Comparison of ENCODE assay signal across 10 cellular contexts in the genomic region with DNA sequence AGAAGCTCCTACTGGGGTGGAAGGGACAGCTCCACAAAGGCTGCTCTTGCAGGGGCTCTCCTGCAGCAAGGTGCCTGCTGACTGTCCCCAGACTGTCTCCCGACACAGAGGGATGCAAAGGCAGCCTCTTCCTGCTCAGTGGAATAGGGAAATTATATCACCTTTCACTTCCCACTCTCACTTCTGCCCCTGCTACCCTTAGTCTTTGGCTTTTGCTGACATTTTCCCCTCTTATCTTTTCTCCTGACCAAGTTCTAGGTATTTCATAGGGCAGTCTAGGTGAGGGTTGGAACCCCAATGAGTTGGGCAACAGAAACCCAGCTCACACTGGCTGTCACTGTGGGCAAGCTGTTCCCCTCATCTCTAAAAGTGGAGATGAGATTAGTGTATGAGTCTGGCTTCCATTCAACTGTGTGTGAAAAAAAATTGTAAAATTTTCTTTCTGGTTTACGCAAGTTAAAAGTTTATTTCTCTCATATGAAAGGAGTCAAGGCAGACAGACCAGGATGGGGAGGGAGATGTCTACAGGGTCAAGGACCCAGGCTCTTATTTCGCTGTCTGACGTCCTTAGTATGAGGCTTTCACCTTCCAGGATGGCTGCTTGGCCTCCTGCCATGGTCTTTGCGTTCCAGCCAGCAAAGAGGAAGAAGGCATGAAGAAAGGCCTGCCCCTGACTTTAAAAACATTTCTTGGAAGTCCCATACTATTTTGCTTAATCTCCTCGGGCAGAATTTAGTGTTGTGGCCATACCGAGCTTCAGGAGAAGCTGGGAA. TPM values are rescaled to one million over a fixed set of nuclear protein-coding genes. Genes with fewer than 3 reads are reported as not detected.
DNase-seq lines count a peak whose midpoint lies in the region; ATAC-seq and TF ChIP-seq lines count a peak whose summit lies in the region.
"Had no signal": no experiment of that assay in that cellular context is flagged by ENCODE, and none has a peak within 500 bp of the region (broad histone marks: within the 10 kb centered on the region; RNA-seq: fewer than 3 reads in every experiment).

No MANE protein-coding gene starts in this region.

- CTCF ChIA-PET in activated B cell treated with CpG ODN at 0.5 μM for 24 hours (lab: Charles Lee) = no interaction called here

- no peaks in the 10 kb centered on the region for H3K9me3 ChIP-seq in spleen

- peaks cover 35% of the 10 kb centered on the region for H3K36me3 Mint-ChIP-seq in activated B cell treated with CpG ODN at 0.5 μM for 24 hours (ENCODE audit: low read depth)

- peaks cover 0 to 35% (median 19%) of the 10 kb centered on the region in 6 donors for H3K36me3 ChIP-seq in spleen

- no peak overlapping the region for H3K4me3 Mint-ChIP-seq in activated B cell treated with CpG ODN at 0.5 μM for 24 hours

- H3K27ac ChIP-seq in spleen = peak overlapping the region in 5 of 8 donors; percentile 20 to 52 (median 35)

- no peak for TF ChIP-seq CTCF in activated B cell treated with CpG ODN at 0.5 μM for 24 hours (IDR thresholded peaks at IDR 0.05)
- no peak for TF ChIP-seq CTCF in spleen (IDR thresholded peaks at IDR 0.05 in 8 of 11, conservative IDR thresholded peaks at IDR 0.05 in 3 of 11)

- intact Hi-C loops in activated B cell treated with CpG ODN at 0.5 μM for 24 hours (cut with micrococcal nuclease) (loop anchor here (10.0 kb wide), 1 partner anchor 655 kb away; no protein-coding TSS in a partner anchor), left ventricle myocardium superior (cut with micrococcal nuclease) (loop anchor here (10.0 kb wide), 1 partner anchor 95 kb away; no protein-coding TSS in a partner anchor), spleen (cut with DNase I; ENCODE audit: low total_unique reads) (no loop called here)

- H3K27ac Mint-ChIP-seq in activated B cell treated with CpG ODN at 0.5 μM for 24 hours = peak overlapping the region; percentile 69

- peaks cover 18% of the 10 kb centered on the region for H3K4me1 Mint-ChIP-seq in activated B cell treated with CpG ODN at 0.5 μM for 24 hours

- DNase-seq in HCEC 1CT (peak; percentile 46), activated B cell treated with CpG ODN at 0.5 μM for 24 hours (no peak), left ventricle myocardium superior (peak; percentile 84), spleen (no peak), NCI-H146 (lab: John Stamatoyannopoulos, UW) (no peak), iPS-NIHi7 (ENCODE audit: extremely low spot score) (no peak), NCI-H69 (lab: John Stamatoyannopoulos, UW) (no peak)
- DNase-seq in activated CD4-positive, alpha-beta T cell treated with anti-CD3 and anti-CD28 coated beads, Interleukin-2, amount 50 U/mL, for 4 hours = no peak
- DNase-seq: activated naive CD4-positive, alpha-beta T cell; NCI-H446 treated with DMSO at 0.1 percent for 48 hours had no signal

- H3K4me1 ChIP-seq in spleen = peaks cover 0 to 15% (median 12%) of the 10 kb centered on the region in 6 donors

- no peaks in the 10 kb centered on the region for H3K9me3 Mint-ChIP-seq in activated B cell treated with CpG ODN at 0.5 μM for 24 hours

- H3K27me3 Mint-ChIP-seq in activated B cell treated with CpG ODN at 0.5 μM for 24 hours = no peaks in the 10 kb centered on the region

- WGBS in spleen, 5 donors = 19 to 35% (median 26%) methylated on average over 7 of the region's 7 CpGs

- TF ChIP-seq POLR2A in spleen (IDR thresholded peaks at IDR 0.05) = no peak

- H3K27me3 ChIP-seq in spleen (replicated peaks in 1 of 7) = no peaks in the 10 kb centered on the region

- POLR2A ChIA-PET in activated B cell treated with CpG ODN at 0.5 μM for 24 hours (lab: Charles Lee) = no interaction called here

- H3K4me3 ChIP-seq in spleen = no peak overlapping the region

- no peak for ATAC-seq in activated B cell treated with CpG ODN at 0.5 μM for 24 hours (ENCODE audit: low read depth)
- peak; percentile 70 for ATAC-seq in left ventricle myocardium superior

RNA-seq across cellular contexts. Expression of a gene that starts 7.5 kb away (rescaled TPM):
- total RNA-seq in activated B cell treated with CpG ODN at 0.5 μM for 24 hours = 0.39 and 0.42 TPM in 2 replicates
- total RNA-seq in left ventricle myocardium superior = 0.27 TPM
- total RNA-seq in spleen = 1 to 10 TPM in 4 of 7 donors, under 1 TPM in 3; 0.30 to 2.7 (median 1.0) TPM
- under 1 TPM; 0.13 to 0.37 (median 0.18) TPM for polyA plus RNA-seq in spleen

RNA-seq across cellular contexts. Expression of a gene that starts 50.0 kb away (rescaled TPM):
- 105 and 124 TPM in 2 replicates for total RNA-seq in activated B cell treated with CpG ODN at 0.5 μM for 24 hours
- total RNA-seq in left ventricle myocardium superior = 59.5 TPM
- total RNA-seq in spleen = 10 to 100 TPM; 45.7 to 99.7 (median 79.0) TPM
- polyA plus RNA-seq in spleen = 10 to 100 TPM; 50.6 to 72.4 (median 57.0) TPM

RNA-seq across cellular contexts. Expression of a gene that starts 50.6 kb away (rescaled TPM):
- 17.6 and 18.6 TPM in 2 replicates for total RNA-seq in activated B cell treated with CpG ODN at 0.5 μM for 24 hours
- total RNA-seq in left ventricle myocardium superior = 13.4 TPM
- total RNA-seq in spleen = 10 to 100 TPM; 17.7 to 29.7 (median 24.0) TPM
- 1 to 10 TPM; 3.9 to 6.9 (median 6.6) TPM for polyA plus RNA-seq in spleen

Comparison
In these comparisons a context has a peak if more than half of its experiments do, and no peak if none do; other contexts are left out.
1. DNase-seq: peak in HCEC 1CT (single experiment) and left ventricle myocardium superior (single experiment); none in activated B cell treated with CpG ODN at 0.5 μM for 24 hours (single experiment), spleen (single experiment), activated CD4-positive, alpha-beta T cell treated with anti-CD3 and anti-CD28 coated beads, Interleukin-2, amount 50 U/mL, for 4 hours (0 of 2), NCI-H146 (single experiment), iPS-NIHi7 (single experiment) and NCI-H69 (single experiment).